Comparison of ENCODE assay signal across 26 cellular contexts in the genomic region with DNA sequence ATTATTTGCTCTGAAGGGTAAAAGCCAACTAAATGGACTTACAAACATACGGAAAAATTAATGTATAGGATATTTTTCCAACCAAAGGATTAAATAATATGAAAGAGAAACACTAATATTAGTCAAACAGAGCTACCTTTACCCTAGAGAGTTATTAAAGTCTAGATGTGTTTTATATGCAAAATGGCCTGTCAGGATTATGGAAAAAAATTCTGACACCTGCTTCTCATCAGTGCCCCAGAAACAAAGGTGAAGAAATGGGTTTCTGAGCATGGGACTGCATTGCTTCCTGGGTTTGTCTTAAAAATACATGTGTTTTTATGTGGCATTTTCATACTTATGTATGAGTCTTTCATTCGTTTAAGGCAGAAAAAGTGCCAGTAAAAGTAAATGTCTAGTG.
"Had no signal": no experiment of that assay in that cellular context is flagged by ENCODE, and none has a peak within 500 bp of the region (broad histone marks: within the 10 kb centered on the region; RNA-seq: fewer than 3 reads in every experiment).

No MANE protein-coding gene starts in this region.

- H3K27ac ChIP-seq: colonic mucosa, epithelial cell of prostate, esophagus squamous epithelium, gastrocnemius medialis, heart right ventricle, hepatocyte, left lung, lower lobe of right lung had no signal

- H3K9me3 ChIP-seq: colonic mucosa, esophagus squamous epithelium, gastrocnemius medialis, heart right ventricle, left lung, lower lobe of right lung, mucosa of descending colon had no signal

- H3K4me2 ChIP-seq: hepatocyte had no signal

- H3K79me2 ChIP-seq: hepatocyte had no signal

- H3K4me1 ChIP-seq: colonic mucosa, esophagus squamous epithelium, gastrocnemius medialis, left lung, lower lobe of right lung had no signal

- H2AFZ ChIP-seq: hepatocyte had no signal

- H3K36me3 ChIP-seq: colonic mucosa, esophagus squamous epithelium, gastrocnemius medialis, heart right ventricle, left lung, lower lobe of right lung had no signal

- DNase-seq: colonic mucosa; cortex of kidney; effector CD8-positive, alpha-beta T cell; effector memory CD8-positive, alpha-beta T cell; endodermal cell; erythroblast; esophagus squamous epithelium; foreskin fibroblast; foreskin melanocyte; gastrocnemius medialis; glutamatergic neuron; head of caudate nucleus; heart right ventricle; hypothalamus; immature natural killer cell; left cardiac atrium; left lung; left ventricle myocardium superior; lower lobe of right lung; mesenchymal stem cell; mucosa of descending colon; naive thymus-derived CD4-positive, alpha-beta T cell had no signal

- ATAC-seq: effector memory CD8-positive, alpha-beta T cell; esophagus mucosa; gastrocnemius medialis; heart right ventricle; left cardiac atrium; left lung; left ventricle myocardium superior; lower lobe of right lung; mucosa of descending colon; naive thymus-derived CD4-positive, alpha-beta T cell had no signal

- H3K27me3 ChIP-seq: colonic mucosa, esophagus squamous epithelium, gastrocnemius medialis, heart right ventricle, hepatocyte, left lung had no signal

- FAIRE-seq: keratinocyte had no signal

- H3K4me3 ChIP-seq: colonic mucosa, esophagus squamous epithelium, gastrocnemius medialis, heart right ventricle, hepatocyte, left lung, lower lobe of right lung, mucosa of descending colon had no signal
